11 cellular contexts compared by ENCODE assay signal in the genomic region with DNA sequence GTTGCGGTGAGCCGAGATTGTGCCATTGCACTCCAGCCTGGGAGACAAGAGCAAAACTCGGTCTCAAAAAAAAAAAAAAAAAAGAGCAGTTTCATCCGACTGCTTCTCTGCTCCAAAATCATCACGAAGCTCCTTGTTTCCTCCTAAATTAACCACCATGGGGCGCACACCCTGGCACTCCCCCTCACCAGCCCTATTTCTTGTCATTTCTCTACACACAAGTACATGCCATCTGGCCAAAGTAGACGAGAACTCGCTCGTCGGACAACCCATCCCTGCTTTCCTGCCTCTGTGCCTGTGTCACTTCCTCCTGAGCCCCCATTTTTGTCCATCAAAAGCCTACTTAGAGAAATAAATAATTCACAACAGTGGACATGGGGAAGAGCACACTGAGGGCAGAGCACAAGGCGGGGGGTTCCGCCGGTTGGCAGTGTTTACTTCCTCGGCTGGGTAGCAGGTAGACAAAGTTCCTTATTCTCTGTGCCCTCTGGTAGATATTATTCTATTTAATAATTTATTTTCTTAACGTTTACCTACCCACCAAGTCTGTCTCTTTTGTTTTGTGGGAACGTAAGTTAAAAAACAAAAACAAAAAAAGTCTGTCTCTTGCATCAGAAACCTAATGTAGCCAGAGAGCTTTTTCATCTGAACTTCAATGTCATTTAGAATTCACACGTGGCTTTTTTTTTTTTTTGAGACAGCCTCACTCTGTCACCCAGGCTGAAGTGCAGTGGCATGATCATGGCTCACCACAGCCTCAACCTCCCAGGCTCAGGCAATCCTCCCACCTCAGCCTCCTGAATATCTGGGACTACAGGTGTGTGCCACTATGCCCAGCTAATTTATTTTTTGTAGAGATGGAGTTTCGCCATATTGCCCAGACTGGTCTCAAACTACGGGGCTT. TPM values are rescaled to one million over a fixed set of nuclear protein-coding genes. Genes with fewer than 3 reads are reported as not detected.
DNase-seq lines count a peak whose midpoint lies in the region; ATAC-seq, FAIRE-seq and TF ChIP-seq lines count a peak whose summit lies in the region.
"Had no signal": no experiment of that assay in that cellular context is flagged by ENCODE, and none has a peak within 500 bp of the region (broad histone marks: within the 10 kb centered on the region; RNA-seq: fewer than 3 reads in every experiment).

No MANE protein-coding gene starts in this region.

- no peak overlapping the region for H2BK12ac ChIP-seq in mesenchymal stem cell (ENCODE audit: low read length in 2 of 2)

- no peak for ATAC-seq in stimulated activated naive CD8-positive, alpha-beta T cell treated with anti-CD3 and anti-CD28 coated beads, Interleukin-15, Interleukin-2, amounts not matched to agents 100 U/mL and 50 U/mL, for 24 hours
- ATAC-seq in GM18868 (IDR thresholded peaks at IDR 0.05; ENCODE audit: unreplicated experiment), result no peak

- H3K36me3 Mint-ChIP-seq in stimulated activated naive CD8-positive, alpha-beta T cell treated with anti-CD3 and anti-CD28 coated beads, Interleukin-15, Interleukin-2, amounts not matched to agents 100 ng/mL and 50 ng/mL, for 24 hours (ENCODE audit: low read depth), result peaks cover 18% of the 10 kb centered on the region
- H3K36me3 Mint-ChIP-seq in activated naive CD8-positive, alpha-beta T cell, result peaks cover 3% of the 10 kb centered on the region

- H3K4ac ChIP-seq in mesenchymal stem cell (ENCODE audit: low read depth in 1 of 2, low read length in 2 of 2), result peak overlapping the region in 1 of 2 experiments; percentile 67

- no peak overlapping the region for H4K8ac ChIP-seq in mesenchymal stem cell (ENCODE audit: low read length)

- H2BK15ac ChIP-seq in mesenchymal stem cell (ENCODE audit: low read depth, poor library complexity, severe bottlenecking), result no peak overlapping the region

- H3K4me1 ChIP-seq in mesenchymal stem cell (ENCODE audit: control insufficient read depth, insufficient read depth, low read depth, low read length), result peaks cover 35% of the 10 kb centered on the region

- H3K27me3 Mint-ChIP-seq in stimulated activated naive CD8-positive, alpha-beta T cell treated with anti-CD3 and anti-CD28 coated beads, Interleukin-15, Interleukin-2, amounts not matched to agents 100 ng/mL and 50 ng/mL, for 24 hours, result no peaks in the 10 kb centered on the region
- H3K27me3 Mint-ChIP-seq in activated naive CD8-positive, alpha-beta T cell, result no peaks in the 10 kb centered on the region

- H3K23ac ChIP-seq in mesenchymal stem cell (ENCODE audit: low read length in 2 of 2), result no peak overlapping the region

- H3K9ac ChIP-seq in mesenchymal stem cell (ENCODE audit: low read length), result no peak overlapping the region

- peaks cover 97% of the 10 kb centered on the region for H3K4me1 Mint-ChIP-seq in stimulated activated naive CD8-positive, alpha-beta T cell treated with anti-CD3 and anti-CD28 coated beads, Interleukin-15, Interleukin-2, amounts not matched to agents 100 ng/mL and 50 ng/mL, for 24 hours (ENCODE audit: low read depth)
- H3K4me1 Mint-ChIP-seq in activated naive CD8-positive, alpha-beta T cell (ENCODE audit: low read depth), result peaks cover 87% of the 10 kb centered on the region

- H3K4me3 ChIP-seq in mesenchymal stem cell (ENCODE audit: insufficient read depth in 1 of 2, low read depth in 1 of 2, low read length in 2 of 2), result no peak overlapping the region
- H3K4me3 ChIP-seq: testis had no signal

- H3K36me3 ChIP-seq in mesenchymal stem cell (ENCODE audit: control insufficient read depth in 1 of 2, insufficient read depth in 2 of 2, low read depth in 1 of 2, low read length in 2 of 2), result no peaks in the 10 kb centered on the region

- H3K4me2 ChIP-seq in mesenchymal stem cell (ENCODE audit: low read length, poor library complexity, severe bottlenecking), result no peak overlapping the region

- no peak overlapping the region for H3K27ac ChIP-seq in mesenchymal stem cell (ENCODE audit: low read length, poor library complexity, severe bottlenecking)

- H2AFZ ChIP-seq in mesenchymal stem cell (ENCODE audit: low read depth, low read length), result no peak overlapping the region

- H4K91ac ChIP-seq in mesenchymal stem cell (ENCODE audit: low read length), result no peak overlapping the region

- no peak for DNase-seq in stimulated activated naive CD8-positive, alpha-beta T cell treated with anti-CD3 and anti-CD28 coated beads, Interleukin-15, Interleukin-2, amounts not matched to agents 100 U/mL and 50 U/mL, for 24 hours
- DNase-seq in mesenchymal stem cell (no peak), NCI-H2227 (lab: John Stamatoyannopoulos, UW; ENCODE audit: unreplicated experiment) (no peak), GM12892 (ENCODE audit: insufficient read length) (no peak)
- DNase-seq in central memory CD4-positive, alpha-beta T cell, result no peak
- DNase-seq: DMS 273 treated with DMSO at 0.1 percent for 48 hours, NCI-H2107, testis had no signal

- H3K27me3 ChIP-seq in mesenchymal stem cell (ENCODE audit: control insufficient read depth in 1 of 2, insufficient read depth in 1 of 2, low read length in 2 of 2), result no peaks in the 10 kb centered on the region
- H3K27me3 ChIP-seq: testis had no signal

- no peak overlapping the region for H3K18ac ChIP-seq in mesenchymal stem cell (ENCODE audit: low read depth in 1 of 2, low read length in 2 of 2)

- no peak for TF ChIP-seq POLR2A in GM12892 (IDR thresholded peaks at IDR 0.05; ENCODE audit: low read depth, low read length)

- no peaks in the 10 kb centered on the region for H3K9me3 Mint-ChIP-seq in stimulated activated naive CD8-positive, alpha-beta T cell treated with anti-CD3 and anti-CD28 coated beads, Interleukin-15, Interleukin-2, amounts not matched to agents 100 ng/mL and 50 ng/mL, for 24 hours
- no peaks in the 10 kb centered on the region for H3K9me3 Mint-ChIP-seq in activated naive CD8-positive, alpha-beta T cell (ENCODE audit: low read depth)

- no peak for FAIRE-seq in GM12892 (lab: Jason Lieb, UNC)

- peak overlapping the region; percentile 65 for H3K4me3 Mint-ChIP-seq in stimulated activated naive CD8-positive, alpha-beta T cell treated with anti-CD3 and anti-CD28 coated beads, Interleukin-15, Interleukin-2, amounts not matched to agents 100 ng/mL and 50 ng/mL, for 24 hours
- peak overlapping the region; percentile 77 for H3K4me3 Mint-ChIP-seq in activated naive CD8-positive, alpha-beta T cell

- 92% methylated on average over 14 of the region's 19 CpGs for WGBS in mesenchymal stem cell

- H3K14ac ChIP-seq in mesenchymal stem cell (ENCODE audit: low read length in 2 of 2), result no peak overlapping the region

- H3K9me3 ChIP-seq in mesenchymal stem cell (ENCODE audit: control insufficient read depth, low read length), result no peaks in the 10 kb centered on the region
- H3K9me3 ChIP-seq: testis had no signal

- no peak overlapping the region for H2BK120ac ChIP-seq in mesenchymal stem cell (ENCODE audit: low read depth, low read length)

- H2BK5ac ChIP-seq in mesenchymal stem cell (ENCODE audit: low read depth, low read length, poor library complexity, severe bottlenecking), result no peak overlapping the region

- peak overlapping the region; percentile 79 for H2AK5ac ChIP-seq in mesenchymal stem cell (ENCODE audit: low read length, severe bottlenecking)

- H3K27ac Mint-ChIP-seq in stimulated activated naive CD8-positive, alpha-beta T cell treated with anti-CD3 and anti-CD28 coated beads, Interleukin-15, Interleukin-2, amounts not matched to agents 100 ng/mL and 50 ng/mL, for 24 hours, result peak overlapping the region; percentile 74
- H3K27ac Mint-ChIP-seq in activated naive CD8-positive, alpha-beta T cell, result peak overlapping the region; percentile 76

- H3K79me1 ChIP-seq in mesenchymal stem cell (replicated peaks; ENCODE audit: low read length, poor library complexity, severe bottlenecking), result no peaks in the 10 kb centered on the region

RNA-seq across cellular contexts. Expression of a gene that starts 6.0 kb away (rescaled TPM):
- 23.0 TPM for polyA plus RNA-seq in mesenchymal stem cell (2013, experiment 1 of 2)
- polyA plus RNA-seq in mesenchymal stem cell (2013, experiment 2 of 2), result 23.9 TPM
- polyA plus RNA-seq in GM12892 (2012; ENCODE audit: missing spikeins), result 5.5 TPM

RNA-seq across cellular contexts. Expression of a gene that starts 54.7 kb away (rescaled TPM):
- 4.6 TPM for polyA plus RNA-seq in mesenchymal stem cell (2013, experiment 1 of 2)
- 5.0 TPM for polyA plus RNA-seq in mesenchymal stem cell (2013, experiment 2 of 2)
- polyA plus RNA-seq in GM12892 (2012; ENCODE audit: missing spikeins), result 4.4 TPM
